Comparison of ENCODE assay signal across 8 cellular contexts in genomic region chr15:74906450-74907276, GRCh38. TPM values are rescaled to one million over a fixed set of nuclear protein-coding genes. Genes with fewer than 3 reads are reported as not detected.
DNase-seq lines count a peak whose midpoint lies in the region; ATAC-seq and TF ChIP-seq lines count a peak whose summit lies in the region.

FAM219B (minus strand) TSS chr15:74906851; CDS start chr15:74906800, 51 bp downstream.

- H3K27ac Mint-ChIP-seq in activated T-cell treated with anti-CD3 and anti-CD28 coated beads, Interleukin-2, amount 50 U/mL, for 72 hours, result peak within 1 kb of the TSS; percentile 96

- no peaks in the 10 kb centered on the region for H3K9me3 ChIP-seq in Panc1 (ENCODE audit: control insufficient read depth, insufficient read depth, low read depth, low read length)
- H3K9me3 ChIP-seq in esophagus muscularis mucosa, result no peaks in the 10 kb centered on the region
- H3K9me3 ChIP-seq in muscle layer of duodenum (ENCODE audit: control insufficient read depth in 1 of 2, low read length in 2 of 2), result no peaks in the 10 kb centered on the region

- POLR2A ChIA-PET in Panc1 (lab: Charles Lee), result interaction anchor here (0.6 kb wide), 1 partner anchor 32 kb away, joined by 9 read pairs; no protein-coding TSS in a partner anchor

- H3K4me1 ChIP-seq in Panc1 (ENCODE audit: control insufficient read depth, insufficient read depth, low read length), result peaks cover 13% of the 10 kb centered on the region
- peaks cover 20 to 39% (median 33%) of the 10 kb centered on the region in 4 donors for H3K4me1 ChIP-seq in esophagus muscularis mucosa
- H3K4me1 ChIP-seq in muscle layer of duodenum (ENCODE audit: control insufficient read depth in 1 of 2, insufficient read depth in 2 of 2, low read length in 2 of 2), result peaks cover 0 to 26% of the 10 kb centered on the region in 2 donors

- CTCF ChIA-PET in Panc1 (lab: Charles Lee), result interaction anchor here (0.6 to 0.7 kb wide), 2 partner anchors 136 to 195 kb away, joined by 3 read pairs; no protein-coding TSS in a partner anchor

- peak; percentile 85 for TF ChIP-seq POLR2A in esophagus muscularis mucosa (IDR thresholded peaks at IDR 0.05; ENCODE audit: low read depth)

- peak within 1 kb of the TSS; percentile 87 to 97 for H3K4me3 Mint-ChIP-seq in activated T-cell treated with anti-CD3 and anti-CD28 coated beads, Interleukin-2, amount 50 U/mL, for 72 hours

- TF ChIP-seq CTCF in Panc1 (IDR thresholded peaks at IDR 0.05), result no peak
- peak in 1 of 3 experiments; percentile 9 for TF ChIP-seq CTCF in esophagus muscularis mucosa (IDR thresholded peaks at IDR 0.05)

- peaks cover 25% of the 10 kb centered on the region for H3K4me1 Mint-ChIP-seq in activated T-cell treated with anti-CD3 and anti-CD28 coated beads, Interleukin-2, amount 50 U/mL, for 72 hours (ENCODE audit: low read depth)

- no peaks in the 10 kb centered on the region for H3K27me3 Mint-ChIP-seq in activated T-cell treated with anti-CD3 and anti-CD28 coated beads, Interleukin-2, amount 50 U/mL, for 72 hours (ENCODE audit: low read depth)

- H3K27ac ChIP-seq in Panc1 (ENCODE audit: low read length), result peak within 1 kb of the TSS; percentile 95
- peak within 1 kb of the TSS; percentile 95 to 98 (median 95) for H3K27ac ChIP-seq in esophagus muscularis mucosa (replicated peaks in 1 of 4)
- H3K27ac ChIP-seq in muscle layer of duodenum (ENCODE audit: low read length), result peak within 1 kb of the TSS; percentile 84

- ATAC-seq in GM21515 (IDR thresholded peaks at IDR 0.05; ENCODE audit: unreplicated experiment) (peak; percentile 76), Panc1 (peak; percentile 96)
- ATAC-seq in activated T-cell treated with anti-CD3 and anti-CD28 coated beads, Interleukin-2, amount 50 U/mL, for 72 hours (replicated peaks in 1 of 2), result peak; percentile 90 to 93

- H3K36me3 Mint-ChIP-seq in activated T-cell treated with anti-CD3 and anti-CD28 coated beads, Interleukin-2, amount 50 U/mL, for 72 hours (ENCODE audit: insufficient read depth in 2 of 2), result peaks cover 5 to 8% of the 10 kb centered on the region in 2 donors

- intact Hi-C loops in Panc1 (cut with micrococcal nuclease; ENCODE audit: unreplicated experiment), result no loop called here
- intact Hi-C loops in esophagus muscularis mucosa (cut with DNase I), result no loop called here

- H3K9me3 Mint-ChIP-seq in activated T-cell treated with anti-CD3 and anti-CD28 coated beads, Interleukin-2, amount 50 U/mL, for 72 hours, result no peaks in the 10 kb centered on the region

- H3K36me3 ChIP-seq in Panc1 (ENCODE audit: control insufficient read depth, insufficient read depth, low read length), result peaks cover 14% of the 10 kb centered on the region; the same call in 1 of the 2 replicates
- peaks cover 15 to 45% (median 37%) of the 10 kb centered on the region in 4 donors for H3K36me3 ChIP-seq in esophagus muscularis mucosa
- H3K36me3 ChIP-seq in muscle layer of duodenum (ENCODE audit: control insufficient read depth in 1 of 2, insufficient read depth in 2 of 2, low read length in 2 of 2), result peaks cover 21 to 26% of the 10 kb centered on the region in 2 donors

- peak within 1 kb of the TSS; percentile 89 to 94 for H3K4me3 ChIP-seq in Panc1 (ENCODE audit: low read depth in 2 of 2, low read length in 2 of 2)
- peak within 1 kb of the TSS; percentile 84 to 99 (median 93) for H3K4me3 ChIP-seq in esophagus muscularis mucosa
- H3K4me3 ChIP-seq in muscle layer of duodenum (ENCODE audit: low read depth in 1 of 2, low read length in 2 of 2), result peak within 1 kb of the TSS; percentile 94 to 95

- H3K27me3 ChIP-seq in Panc1 (ENCODE audit: control insufficient read depth, insufficient read depth, low read length), result no peaks in the 10 kb centered on the region
- H3K27me3 ChIP-seq in esophagus muscularis mucosa, result no peaks in the 10 kb centered on the region
- no peaks in the 10 kb centered on the region for H3K27me3 ChIP-seq in muscle layer of duodenum (ENCODE audit: low read depth, low read length)

- no peak for TF ChIP-seq EP300 in Ishikawa (IDR thresholded peaks at IDR 0.05; ENCODE audit: borderline replicate concordance)
- TF ChIP-seq EP300 in esophagus muscularis mucosa (IDR thresholded peaks at IDR 0.05), result no peak

- TSS peak; percentile 93 for BruUV-seq in Panc1 (replicated peaks; lab: Mats Ljungman, UMichigan)

- 3% methylated on average over 22 of the region's 76 CpGs for WGBS in esophagus muscularis mucosa

- in situ Hi-C loops in Panc1 (cut with HindIII; ENCODE audit: low pct_unique_long_range_greater_than_20kb, low sequenced_read_pairs), result no loop called here

- no peak for TF ChIP-seq RAD21 in Ishikawa (IDR thresholded peaks at IDR 0.05; ENCODE audit: low read depth)

- DNase-seq in D341Med (ENCODE audit: low spot score) (peak; percentile 92), Panc1 (ENCODE audit: low read depth, low spot score) (no peak), esophagus muscularis mucosa (ENCODE audit: extremely low spot score) (peak; percentile 97)
- DNase-seq in activated T-cell treated with anti-CD3 and anti-CD28 coated beads, Interleukin-2, amount 50 U/mL, for 72 hours, result peak; percentile 90 to 91
- DNase-seq in stimulated activated CD8-positive, alpha-beta memory T cell treated with anti-CD3 and anti-CD28 coated beads, Interleukin-7, amount 100 ng/mL, for 4 hours (ENCODE audit: low read depth in 2 of 2), result peak; percentile 63 to 72

TF ChIP-seq in Ishikawa, 13 proteins besides CTCF, POLR2A, EP300 and RAD21:
- TF ChIP-seq EGR1 (IDR thresholded peaks at IDR 0.05) (no peak), YY1 (IDR thresholded peaks at IDR 0.05; ENCODE audit: low read depth) (peak; percentile 92), MAX (IDR thresholded peaks at IDR 0.05) (peak; percentile 11; the same call in 1 of the 2 replicates), CREB1 (IDR thresholded peaks at IDR 0.05; ENCODE audit: low read depth) (no peak), CEBPB (IDR thresholded peaks at IDR 0.05) (peak; percentile 67; the same call in 1 of the 2 replicates), REST (IDR thresholded peaks at IDR 0.05; ENCODE audit: low read depth) (0 out of 2 replicates have a peak, but pooled peaks have one; percentile 5), TEAD4 (IDR thresholded peaks at IDR 0.05) (no peak), TAF1 (IDR thresholded peaks at IDR 0.05; ENCODE audit: low read depth) (peak; percentile 94), FOXM1 (IDR thresholded peaks at IDR 0.05; ENCODE audit: borderline replicate concordance, low read depth) (no peak), ZBTB7A (IDR thresholded peaks at IDR 0.05; ENCODE audit: low read depth) (no peak)
TF ChIP-seq in Ishikawa: peak in this region for 5.

RNA-seq across cellular contexts. Expression of gene FAM219B, which starts in this region (rescaled TPM):
- total RNA-seq in Panc1 (2021; ENCODE audit: unreplicated experiment) (68.6 TPM), esophagus muscularis mucosa (10 to 100 TPM; 60.8 to 92.0 (median 84.3) TPM)
- 41.2 TPM for polyA plus RNA-seq in Panc1 (2012; ENCODE audit: insufficient read length)
- total RNA-seq in activated T-cell treated with anti-CD3 and anti-CD28 coated beads, Interleukin-2, amount 50 U/mL, for 72 hours, result 10 to 100 TPM; 88.3 to 90.1 TPM
